17 cellular contexts compared by ENCODE assay signal in the genomic region with DNA sequence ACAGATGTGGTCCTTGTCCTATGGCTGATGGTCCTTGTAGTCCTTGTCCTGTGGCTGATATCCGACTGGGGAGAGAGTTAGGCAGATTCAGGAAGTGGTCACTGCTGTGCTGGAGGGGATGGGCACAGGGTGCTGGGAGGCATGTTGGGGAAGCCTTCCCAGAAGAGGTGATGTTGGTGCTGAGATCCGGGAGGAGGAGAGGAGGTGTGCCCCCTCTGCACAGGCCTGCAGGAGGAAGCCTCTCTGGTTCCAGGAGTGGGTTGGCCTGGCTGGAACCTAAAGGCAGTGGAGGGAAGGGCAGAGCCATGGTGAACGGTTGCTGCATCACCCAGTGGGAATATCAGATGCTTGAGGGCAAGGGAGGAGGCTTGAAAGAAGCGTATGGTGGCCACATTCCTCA. TPM values are rescaled to one million over a fixed set of nuclear protein-coding genes. Genes with fewer than 3 reads are reported as not detected.
DNase-seq lines count a peak whose midpoint lies in the region; ATAC-seq and TF ChIP-seq lines count a peak whose summit lies in the region.
"Had no signal": no experiment of that assay in that cellular context is flagged by ENCODE, and none has a peak within 500 bp of the region (broad histone marks: within the 10 kb centered on the region; RNA-seq: fewer than 3 reads in every experiment).

No MANE protein-coding gene starts in this region.

- no peaks in the 10 kb centered on the region for H3K27me3 ChIP-seq in PC-3 (ENCODE audit: low read length)
- H3K27me3 ChIP-seq in gastrocnemius medialis: no peaks in the 10 kb centered on the region

- H3K27me3 Mint-ChIP-seq in activated T-cell treated with anti-CD3 and anti-CD28 coated beads, Interleukin-2, amount 50 U/mL, for 24 hours: no peaks in the 10 kb centered on the region
- H3K27me3 Mint-ChIP-seq in activated T-cell treated with anti-CD3 and anti-CD28 coated beads, Interleukin-2, amount 50 U/mL, for 72 hours (ENCODE audit: low read depth): no peaks in the 10 kb centered on the region

- H2AFZ ChIP-seq in PC-3 (ENCODE audit: low read length): no peak overlapping the region

- H3K4me1 ChIP-seq in PC-3 (ENCODE audit: insufficient read depth, low read length): no peaks in the 10 kb centered on the region; the same call in 1 of the 2 replicates
- H3K4me1 ChIP-seq in gastrocnemius medialis: peaks cover 52 to 62% of the 10 kb centered on the region in 2 donors

- CTCF ChIA-PET in PC-3 (lab: Charles Lee): no interaction called here

- H3K9ac ChIP-seq in PC-3 (ENCODE audit: low read length): no peak overlapping the region

- no peak for ATAC-seq in activated T-cell treated with anti-CD3 and anti-CD28 coated beads, Interleukin-2, amount 50 U/mL, for 72 hours (replicated peaks in 1 of 2)
- ATAC-seq in PC-3 (peak; percentile 11; the same call in 1 of the 2 replicates), gastrocnemius medialis (no peak), GM19455 (IDR thresholded peaks at IDR 0.05; ENCODE audit: unreplicated experiment) (no peak)

- H3K36me3 Mint-ChIP-seq in activated T-cell treated with anti-CD3 and anti-CD28 coated beads, Interleukin-2, amount 50 U/mL, for 24 hours (ENCODE audit: low read depth): peaks cover 9% of the 10 kb centered on the region
- peaks cover 4 to 12% of the 10 kb centered on the region in 2 donors for H3K36me3 Mint-ChIP-seq in activated T-cell treated with anti-CD3 and anti-CD28 coated beads, Interleukin-2, amount 50 U/mL, for 72 hours (ENCODE audit: insufficient read depth in 2 of 2)

- H3K27ac Mint-ChIP-seq in activated T-cell treated with anti-CD3 and anti-CD28 coated beads, Interleukin-2, amount 50 U/mL, for 24 hours: peak overlapping the region; percentile 9
- H3K27ac Mint-ChIP-seq in activated T-cell treated with anti-CD3 and anti-CD28 coated beads, Interleukin-2, amount 50 U/mL, for 72 hours: no peak overlapping the region
- H3K27ac Mint-ChIP-seq: HFFc6 had no signal

- H3K4me3 ChIP-seq in PC-3 (ENCODE audit: low read length): no peak overlapping the region
- no peak overlapping the region for H3K4me3 ChIP-seq in gastrocnemius medialis

- no peaks in the 10 kb centered on the region for H3K9me2 ChIP-seq in PC-3 (replicated peaks; ENCODE audit: low read length)

- peaks cover 67% of the 10 kb centered on the region for H3K79me2 ChIP-seq in PC-3 (ENCODE audit: low read length)

- H3K4me1 Mint-ChIP-seq in activated T-cell treated with anti-CD3 and anti-CD28 coated beads, Interleukin-2, amount 50 U/mL, for 24 hours (ENCODE audit: low read depth): peaks cover 39% of the 10 kb centered on the region
- H3K4me1 Mint-ChIP-seq in activated T-cell treated with anti-CD3 and anti-CD28 coated beads, Interleukin-2, amount 50 U/mL, for 72 hours (ENCODE audit: low read depth): peaks cover 14% of the 10 kb centered on the region

- no peaks in the 10 kb centered on the region for H3K9me3 Mint-ChIP-seq in activated T-cell treated with anti-CD3 and anti-CD28 coated beads, Interleukin-2, amount 50 U/mL, for 24 hours
- peaks cover 2% of the 10 kb centered on the region in 2 donors for H3K9me3 Mint-ChIP-seq in activated T-cell treated with anti-CD3 and anti-CD28 coated beads, Interleukin-2, amount 50 U/mL, for 72 hours

- no peak for DNase-seq in activated T-cell treated with anti-CD3 and anti-CD28 coated beads, Interleukin-2, amount 50 U/mL, for 24 hours
- no peak for DNase-seq in activated T-cell treated with anti-CD3 and anti-CD28 coated beads, Interleukin-2, amount 50 U/mL, for 72 hours
- DNase-seq in PC-3 (no peak), mesenteric fat pad (ENCODE audit: low spot score) (peak; percentile 64), gastrocnemius medialis (no peak), NCI-H1930 (lab: John Stamatoyannopoulos, UW) (no peak), foreskin melanocyte (no peak)
- DNase-seq: COR-L47, H7, HFFc6, NCI-H1417 treated with DMSO at 0.1 percent for 48 hours, NCI-H187 treated with DMSO at 0.1 percent for 48 hours, NCI-H226, NCI-H524, NCI-H82 had no signal

- H3K4me2 ChIP-seq in PC-3 (ENCODE audit: low read length): no peak overlapping the region

- BruUV-seq in PC-3 (replicated peaks; lab: Mats Ljungman, UMichigan): no TSS peak

- H3K27ac ChIP-seq in PC-3 (ENCODE audit: low read length) (no peak overlapping the region), gastrocnemius medialis (peak overlapping the region; percentile 98 to 99 (median 99))
- H3K27ac ChIP-seq: 22Rv1 had no signal

- TF ChIP-seq CTCF in PC-3 (conservative IDR thresholded peaks at IDR 0.05; ENCODE audit: low read depth, low read length) (no peak), gastrocnemius medialis (IDR thresholded peaks at IDR 0.05 in 4 of 5, conservative IDR thresholded peaks at IDR 0.05 in 1 of 5) (no peak)

- in situ Hi-C loops in gastrocnemius medialis (cut with MboI; ENCODE audit: low sequenced_read_pairs in 4 of 4): no loop called here

- H4K20me1 ChIP-seq in PC-3 (ENCODE audit: low read length): 0 out of 2 replicates have a peak, but pooled peaks cover 9% of the 10 kb centered on the region

- no peaks in the 10 kb centered on the region for H3K9me3 ChIP-seq in PC-3 (ENCODE audit: low read length)
- H3K9me3 ChIP-seq in gastrocnemius medialis: no peaks in the 10 kb centered on the region

- intact Hi-C loops in PC-3 (cut with micrococcal nuclease) (no loop called here), gastrocnemius medialis (cut with DNase I; ENCODE audit: low total_unique reads) (no loop called here)

- peaks cover 5% of the 10 kb centered on the region for H3K36me3 ChIP-seq in PC-3 (ENCODE audit: low read depth, low read length)
- H3K36me3 ChIP-seq in gastrocnemius medialis: no peaks in the 10 kb centered on the region

- H3K4me3 Mint-ChIP-seq in activated T-cell treated with anti-CD3 and anti-CD28 coated beads, Interleukin-2, amount 50 U/mL, for 24 hours: no peak overlapping the region
- H3K4me3 Mint-ChIP-seq in activated T-cell treated with anti-CD3 and anti-CD28 coated beads, Interleukin-2, amount 50 U/mL, for 72 hours: no peak overlapping the region
- H3K4me3 Mint-ChIP-seq: HFFc6 had no signal

- no peak for TF ChIP-seq POLR2A in gastrocnemius medialis (IDR thresholded peaks at IDR 0.05)

- POLR2A ChIA-PET in PC-3 (lab: Charles Lee; ENCODE audit: unreplicated experiment): no interaction called here

- no peaks in the 10 kb centered on the region for H3F3A ChIP-seq in PC-3 (ENCODE audit: low read length, unreplicated experiment)

RNA-seq across cellular contexts. Expression of a gene that starts 14.7 kb away (rescaled TPM):
- 10 to 100 TPM; 24.2 to 32.2 TPM for total RNA-seq in activated T-cell treated with anti-CD3 and anti-CD28 coated beads, Interleukin-2, amount 50 U/mL, for 72 hours
- total RNA-seq in PC-3 (2014; rRNA removed) (67.0 and 73.3 TPM in 2 replicates), mesenteric fat pad (62.0 TPM), gastrocnemius medialis (1,000 to 10,000 TPM in 3 of 4 donors, 100 to 1,000 TPM in 1; 950 to 2,403 (median 1,384) TPM)

Comparison
In these comparisons a context has a peak if more than half of its experiments do, and no peak if none do; other contexts are left out.
1. RNA of a gene that starts 14.7 kb away (total RNA-seq): 950 to 2,403 TPM in gastrocnemius medialis; 67.0 to 73.3 TPM in PC-3, 62.0 TPM in mesenteric fat pad (single experiment) and 24.2 to 32.2 TPM in activated T-cell treated with anti-CD3 and anti-CD28 coated beads, Interleukin-2, amount 50 U/mL, for 72 hours; every median in the first group is over 10 times any median in the second.